In genomic region chr7:16753932-16754571, GRCh38 we compare ENCODE assay signal across 8 cellular contexts. TPM values are rescaled to one million over a fixed set of nuclear protein-coding genes. Genes with fewer than 3 reads are reported as not detected.
DNase-seq lines count a peak whose midpoint lies in the region; ATAC-seq and TF ChIP-seq lines count a peak whose summit lies in the region.

No MANE protein-coding gene starts in this region.

- TF ChIP-seq CTCF in omental fat pad (IDR thresholded peaks at IDR 0.05) = no peak

- peaks cover 37% of the 10 kb centered on the region for H3K27me3 Mint-ChIP-seq in activated T-cell treated with anti-CD3 and anti-CD28 coated beads, Interleukin-2, amount 50 U/mL, for 72 hours (ENCODE audit: low read depth)

- no peaks in the 10 kb centered on the region for H3K36me3 Mint-ChIP-seq in activated T-cell treated with anti-CD3 and anti-CD28 coated beads, Interleukin-2, amount 50 U/mL, for 72 hours (ENCODE audit: insufficient read depth in 2 of 2)

- H3K9me3 Mint-ChIP-seq in activated T-cell treated with anti-CD3 and anti-CD28 coated beads, Interleukin-2, amount 50 U/mL, for 72 hours = no peaks in the 10 kb centered on the region

- H3K4me3 Mint-ChIP-seq in activated T-cell treated with anti-CD3 and anti-CD28 coated beads, Interleukin-2, amount 50 U/mL, for 72 hours = peak overlapping the region; percentile 69 to 82

- peak; percentile 36 for ATAC-seq in GM21576 (IDR thresholded peaks at IDR 0.05; ENCODE audit: unreplicated experiment)
- peak; percentile 35 to 41 for ATAC-seq in activated T-cell treated with anti-CD3 and anti-CD28 coated beads, Interleukin-2, amount 50 U/mL, for 72 hours (replicated peaks in 1 of 2)
- ATAC-seq in omental fat pad (ENCODE audit: low FRiP score) = peak; percentile 54

- intact Hi-C loops in head of caudate nucleus (cut with DNase I) = no loop called here

- peaks cover 17% of the 10 kb centered on the region for H3K4me1 Mint-ChIP-seq in activated T-cell treated with anti-CD3 and anti-CD28 coated beads, Interleukin-2, amount 50 U/mL, for 72 hours (ENCODE audit: low read depth)

- DNase-seq in DMS 273 treated with DMSO at 0.1 percent for 48 hours (lab: John Stamatoyannopoulos, UW) (peak; percentile 59), NCI-H1694 treated with DMSO at 0.1 percent for 48 hours (lab: John Stamatoyannopoulos, UW) (peak; percentile 65), head of caudate nucleus (peak in 39 of 42 donors; percentile 11 to 63 (median 35)), omental fat pad (ENCODE audit: low spot score) (no peak)
- peak; percentile 30 for DNase-seq in activated T-cell treated with anti-CD3 and anti-CD28 coated beads, Interleukin-2, amount 50 U/mL, for 72 hours
- DNase-seq in activated effector memory CD4-positive, alpha-beta T cell treated with Interleukin-2 at 50 U/mL for 16 hours = no peak
- no peak for DNase-seq in effector CD8-positive, alpha-beta T cell (lab: John Stamatoyannopoulos, UW)

- H3K27ac Mint-ChIP-seq in activated T-cell treated with anti-CD3 and anti-CD28 coated beads, Interleukin-2, amount 50 U/mL, for 72 hours = no peak overlapping the region

RNA-seq across cellular contexts. Expression of gene TSPAN13, which starts 0.5 kb away (rescaled TPM):
- total RNA-seq in activated T-cell treated with anti-CD3 and anti-CD28 coated beads, Interleukin-2, amount 50 U/mL, for 72 hours = 1 to 10 TPM; 1.1 to 1.2 TPM
- total RNA-seq in omental fat pad = 100 to 1,000 TPM in 1 of 4 donors, 10 to 100 TPM in 3; 15.2 to 111 (median 30.5) TPM

RNA-seq across cellular contexts. Expression of gene AGR2, which starts 50.7 kb away (rescaled TPM):
- not detected for total RNA-seq in activated T-cell treated with anti-CD3 and anti-CD28 coated beads, Interleukin-2, amount 50 U/mL, for 72 hours
- total RNA-seq in omental fat pad = under 1 TPM in 1 of 4 donors, not detected in 3; 0.46 TPM

Comparison
In these comparisons a context has a peak if more than half of its experiments do, and no peak if none do; other contexts are left out.
1. DNase-seq: peak in DMS 273 treated with DMSO at 0.1 percent for 48 hours (single experiment), NCI-H1694 treated with DMSO at 0.1 percent for 48 hours (single experiment), activated T-cell treated with anti-CD3 and anti-CD28 coated beads, Interleukin-2, amount 50 U/mL, for 72 hours (2 of 2) and head of caudate nucleus (39 of 42); none in omental fat pad (single experiment), activated effector memory CD4-positive, alpha-beta T cell treated with Interleukin-2 at 50 U/mL for 16 hours (single experiment) and effector CD8-positive, alpha-beta T cell (single experiment).
2. RNA of gene TSPAN13, which starts 0.5 kb away (total RNA-seq): 15.2 to 111 TPM in omental fat pad; 1.1 to 1.2 TPM in activated T-cell treated with anti-CD3 and anti-CD28 coated beads, Interleukin-2, amount 50 U/mL, for 72 hours; every median in the first group is over 4 times any median in the second.
3. Peak in every context shown above with its lines, with median percentiles within 50 percentile points of each other: ATAC-seq.